In the genomic region with DNA sequence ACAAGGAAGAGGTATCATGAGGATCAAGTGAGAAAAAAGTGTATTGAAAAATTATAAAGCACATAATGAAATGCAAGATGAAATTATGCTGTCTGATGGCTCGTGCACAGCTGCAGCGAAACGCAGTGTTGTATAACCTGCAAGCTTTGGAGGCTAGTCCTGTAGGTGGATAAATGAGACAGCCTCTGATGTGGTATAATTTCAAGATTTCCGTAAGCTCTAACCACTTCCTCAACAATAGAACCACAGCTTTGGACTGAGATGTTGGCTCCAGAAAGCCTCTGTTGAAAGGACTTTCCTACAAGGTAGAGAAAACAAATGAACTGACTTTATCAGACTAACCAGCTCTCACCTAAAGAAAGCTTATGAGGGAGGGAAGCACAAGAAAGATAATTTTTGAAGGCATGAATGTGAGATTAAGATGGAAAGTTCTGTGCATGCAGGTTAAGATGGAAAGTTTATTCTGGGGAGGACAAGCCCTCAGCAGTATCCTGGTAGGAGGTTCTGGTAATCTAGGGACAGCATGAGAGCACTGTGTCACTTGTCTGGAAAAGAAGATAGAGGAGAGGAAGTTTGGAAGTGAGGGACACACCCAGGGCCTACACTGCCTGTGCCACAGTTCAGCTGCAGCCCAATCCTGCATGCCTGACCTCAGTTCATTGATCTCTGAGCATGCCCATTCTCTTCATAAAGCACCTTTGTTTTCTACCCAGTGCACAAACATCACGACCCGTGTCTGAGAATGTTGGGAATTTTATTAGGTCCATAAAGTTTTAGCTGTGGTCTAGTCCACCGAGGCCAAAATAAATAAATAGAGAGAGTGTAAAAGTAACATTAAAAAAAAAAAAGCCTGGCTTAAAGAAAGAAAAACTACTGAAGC, we compare ENCODE assay signal across 1 cellular context.
A peak's percentile ranks its signal among the peaks of the same experiment; 100 is the strongest.
TF ChIP-seq lines count a peak whose summit lies in the region.

No MANE protein-coding gene starts in this region.

TF ChIP-seq in HEK293, 187 proteins besides CTCF, POLR2A, EP300 and RAD21 (continued from another document):
- TF ChIP-seq ZNF555 (tag by site-specific recombination; conservative IDR thresholded peaks at IDR 0.05) (no peak), ZNF843 (tag by site-specific recombination; IDR thresholded peaks at IDR 0.05) (peak; percentile 84), ZNF791 (tag by site-specific recombination; IDR thresholded peaks at IDR 0.05) (no peak)
- TF ChIP-seq, protein P1, sequence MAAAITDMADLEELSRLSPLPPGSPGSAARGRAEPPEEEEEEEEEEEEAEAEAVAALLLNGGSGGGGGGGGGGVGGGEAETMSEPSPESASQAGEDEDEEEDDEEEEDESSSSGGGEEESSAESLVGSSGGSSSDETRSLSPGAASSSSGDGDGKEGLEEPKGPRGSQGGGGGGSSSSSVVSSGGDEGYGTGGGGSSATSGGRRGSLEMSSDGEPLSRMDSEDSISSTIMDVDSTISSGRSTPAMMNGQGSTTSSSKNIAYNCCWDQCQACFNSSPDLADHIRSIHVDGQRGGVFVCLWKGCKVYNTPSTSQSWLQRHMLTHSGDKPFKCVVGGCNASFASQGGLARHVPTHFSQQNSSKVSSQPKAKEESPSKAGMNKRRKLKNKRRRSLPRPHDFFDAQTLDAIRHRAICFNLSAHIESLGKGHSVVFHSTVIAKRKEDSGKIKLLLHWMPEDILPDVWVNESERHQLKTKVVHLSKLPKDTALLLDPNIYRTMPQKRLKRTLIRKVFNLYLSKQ (tag by site-specific recombination; IDR thresholded peaks at IDR 0.05; ENCODE audit: borderline replicate concordance): no peak
- TF ChIP-seq, protein P2, sequence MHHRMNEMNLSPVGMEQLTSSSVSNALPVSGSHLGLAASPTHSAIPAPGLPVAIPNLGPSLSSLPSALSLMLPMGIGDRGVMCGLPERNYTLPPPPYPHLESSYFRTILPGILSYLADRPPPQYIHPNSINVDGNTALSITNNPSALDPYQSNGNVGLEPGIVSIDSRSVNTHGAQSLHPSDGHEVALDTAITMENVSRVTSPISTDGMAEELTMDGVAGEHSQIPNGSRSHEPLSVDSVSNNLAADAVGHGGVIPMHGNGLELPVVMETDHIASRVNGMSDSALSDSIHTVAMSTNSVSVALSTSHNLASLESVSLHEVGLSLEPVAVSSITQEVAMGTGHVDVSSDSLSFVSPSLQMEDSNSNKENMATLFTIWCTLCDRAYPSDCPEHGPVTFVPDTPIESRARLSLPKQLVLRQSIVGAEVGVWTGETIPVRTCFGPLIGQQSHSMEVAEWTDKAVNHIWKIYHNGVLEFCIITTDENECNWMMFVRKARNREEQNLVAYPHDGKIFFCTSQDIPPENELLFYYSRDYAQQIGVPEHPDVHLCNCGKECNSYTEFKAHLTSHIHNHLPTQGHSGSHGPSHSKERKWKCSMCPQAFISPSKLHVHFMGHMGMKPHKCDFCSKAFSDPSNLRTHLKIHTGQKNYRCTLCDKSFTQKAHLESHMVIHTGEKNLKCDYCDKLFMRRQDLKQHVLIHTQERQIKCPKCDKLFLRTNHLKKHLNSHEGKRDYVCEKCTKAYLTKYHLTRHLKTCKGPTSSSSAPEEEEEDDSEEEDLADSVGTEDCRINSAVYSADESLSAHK (tag by site-specific recombination; IDR thresholded peaks at IDR 0.05): 0 out of 2 replicates have a peak, but pooled peaks have one; percentile 20
